ENCODE assay signal across 19 cellular contexts in the genomic region with DNA sequence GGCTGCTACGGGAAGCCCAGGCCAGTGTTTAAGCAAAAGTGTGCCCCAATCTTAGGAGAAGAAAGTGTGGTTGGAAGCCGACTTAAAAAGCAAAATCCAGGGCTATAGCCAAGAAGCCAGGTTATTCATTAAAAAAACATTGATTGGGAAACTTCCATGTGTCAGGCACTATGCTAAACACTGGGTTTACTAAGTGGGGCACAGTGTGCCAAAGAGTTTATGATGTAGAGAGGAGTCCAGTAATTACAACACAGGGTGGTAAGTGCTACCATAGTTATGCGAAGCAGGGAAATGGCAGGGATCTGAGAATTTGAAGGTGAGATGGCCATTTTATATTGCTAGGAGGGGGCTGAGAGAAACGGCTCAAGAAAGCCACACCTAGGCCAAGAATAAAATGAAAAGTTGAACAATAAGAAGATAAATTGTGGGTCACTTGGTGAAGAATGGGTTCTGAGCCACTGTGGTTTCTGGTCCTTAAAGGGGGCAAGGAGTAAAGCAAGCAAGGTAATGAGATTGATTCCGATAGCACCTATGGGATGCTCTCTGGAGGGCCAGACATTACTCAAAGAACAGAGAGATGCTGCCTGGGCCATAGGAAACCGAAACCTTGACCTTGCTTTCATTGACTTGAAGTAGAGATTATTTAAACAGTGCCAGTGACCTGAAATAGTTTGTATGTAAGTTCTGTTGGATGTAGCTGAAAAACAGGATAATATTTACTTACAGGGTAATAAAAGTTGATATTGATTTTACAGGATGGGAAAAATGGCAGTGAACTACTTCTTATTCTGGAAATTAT.
DNase-seq lines count a peak whose midpoint lies in the region; ATAC-seq and TF ChIP-seq lines count a peak whose summit lies in the region.
"Had no signal": no experiment of that assay in that cellular context is flagged by ENCODE, and none has a peak within 500 bp of the region (broad histone marks: within the 10 kb centered on the region; RNA-seq: fewer than 3 reads in every experiment).

No MANE protein-coding gene starts in this region.

- H3K27me3 ChIP-seq in RWPE2 (ENCODE audit: insufficient read depth, poor library complexity, severe bottlenecking) = no peaks in the 10 kb centered on the region

- H3K9me3 ChIP-seq in RWPE2 (ENCODE audit: severe bottlenecking) (no peaks in the 10 kb centered on the region), OCI-LY7 (ENCODE audit: low read length) (no peaks in the 10 kb centered on the region)

- H3K4me3 ChIP-seq in RWPE2 (ENCODE audit: severe bottlenecking) = no peak overlapping the region
- H3K4me3 ChIP-seq in OCI-LY7 (ENCODE audit: low read depth, low read length, poor library complexity, severe bottlenecking) = no peak overlapping the region

- no peak overlapping the region for H2AFZ ChIP-seq in OCI-LY7 (ENCODE audit: low read length)

- CTCF ChIA-PET in OCI-LY7 (lab: Charles Lee; ENCODE audit: unreplicated experiment) = no interaction called here

- H3K4me1 ChIP-seq in RWPE2 (ENCODE audit: insufficient read depth, poor library complexity, severe bottlenecking) = peaks cover 6% of the 10 kb centered on the region
- no peaks in the 10 kb centered on the region for H3K4me1 ChIP-seq in OCI-LY7 (ENCODE audit: insufficient read depth, low read length, poor library complexity, severe bottlenecking)

- POLR2A ChIA-PET in OCI-LY7 (lab: Charles Lee) = no interaction called here

- no peak for TF ChIP-seq CTCF in RWPE2 (IDR thresholded peaks at IDR 0.05; ENCODE audit: poor library complexity, severe bottlenecking)
- TF ChIP-seq CTCF in OCI-LY7 (conservative IDR thresholded peaks at IDR 0.05; ENCODE audit: low read length) = no peak

- no peak overlapping the region for H3K27ac ChIP-seq in RWPE2 (ENCODE audit: poor library complexity, severe bottlenecking)
- H3K27ac ChIP-seq in OCI-LY7 (ENCODE audit: low read depth, low read length, poor library complexity, severe bottlenecking) = no peak overlapping the region

- ATAC-seq in RWPE2 (ENCODE audit: low read depth) = peak; percentile 95
- ATAC-seq: effector memory CD8-positive, alpha-beta T cell; stimulated activated memory B cell treated with anti-CD40 and anti-IgM and Interleukin-4, amounts not matched to agents 10 μg/mL and 1 μg/mL and 100 μg/mL, for 72 hours had no signal

- no TSS peak for BruUV-seq in OCI-LY7 (replicated peaks; lab: Mats Ljungman, UMichigan)

- intact Hi-C loops in OCI-LY7 (cut with micrococcal nuclease; ENCODE audit: unreplicated experiment) = no loop called here

- no peaks in the 10 kb centered on the region for H4K20me1 ChIP-seq in OCI-LY7 (ENCODE audit: insufficient read depth, low read length)

- H3K36me3 ChIP-seq in RWPE2 (ENCODE audit: low read depth) (no peaks in the 10 kb centered on the region), OCI-LY7 (ENCODE audit: insufficient read depth, low read length) (no peaks in the 10 kb centered on the region)

- H3K79me2 ChIP-seq in OCI-LY7 (ENCODE audit: insufficient read depth, low read depth, low read length) = no peaks in the 10 kb centered on the region

- H3K4me2 ChIP-seq in OCI-LY7 (ENCODE audit: low read length) = no peak overlapping the region

- no peaks in the 10 kb centered on the region for H3K9me2 ChIP-seq in OCI-LY7 (ENCODE audit: insufficient read depth, low read length)

- DNase-seq in AG20443 (ENCODE audit: low spot score) = peak; percentile 20
- DNase-seq in RWPE2 (ENCODE audit: low spot score) = no peak
- peak; percentile 79 for DNase-seq in fibroblast of peridontal ligament (ENCODE audit: extremely low read depth)
- peak; percentile 35 for DNase-seq in mucosa of gallbladder (ENCODE audit: low spot score)
- DNase-seq in RKO (ENCODE audit: low spot score) = no peak
- no peak for DNase-seq in H4 (ENCODE audit: low spot score)
- DNase-seq in anterior cingulate cortex (lab: John Stamatoyannopoulos, UW) = no peak
- DNase-seq in OCI-LY7 (ENCODE audit: low spot score) = no peak
- DNase-seq: activated CD4-positive, alpha-beta T cell treated with anti-CD3 and anti-CD28 coated beads for 48 hours; activated naive CD4-positive, alpha-beta T cell treated with anti-CD3 and anti-CD28 coated beads, Interleukin-2, amount 10 ng/mL, durations not matched to agents 7 days and 5 days; caudate nucleus; effector memory CD8-positive, alpha-beta T cell; glutamatergic neuron; HFFc6; midbrain; NCI-H1092; SIG-M5; small intestine had no signal

Comparison
In these comparisons a context has a peak if more than half of its experiments do, and no peak if none do; other contexts are left out.
1. DNase-seq: peak in AG20443 (single experiment), fibroblast of peridontal ligament (single experiment) and mucosa of gallbladder (single experiment); none in RWPE2 (single experiment), RKO (single experiment), H4 (single experiment), anterior cingulate cortex (0 of 58) and OCI-LY7 (single experiment).